ENCODE assay signal across 8 cellular contexts in genomic region chr17:42980766-42981397, GRCh38. TPM values are rescaled to one million over a fixed set of nuclear protein-coding genes. Genes with fewer than 3 reads are reported as not detected.
DNase-seq lines count a peak whose midpoint lies in the region; ATAC-seq, FAIRE-seq and TF ChIP-seq lines count a peak whose summit lies in the region.

No MANE protein-coding gene starts in this region.

- FAIRE-seq in HepG2 (lab: Jason Lieb, UNC) = no peak

- no peaks in the 10 kb centered on the region for H3K27me3 Mint-ChIP-seq in activated CD4-positive, alpha-beta T cell treated with anti-CD3 and anti-CD28 coated beads for 36 hours

- H3K27me3 ChIP-seq in HepG2 (ENCODE audit: control insufficient read depth in 1 of 2, insufficient read depth in 2 of 2, low read length in 2 of 2) = peaks cover 0 to 3% of the 10 kb centered on the region in 2 experiments; a peak in 1 of 5 replicates

- DNase-seq in GM13976 (ENCODE audit: low spot score) (peak; percentile 85), NCI-H2171 treated with DMSO at 0.1 percent for 48 hours (lab: John Stamatoyannopoulos, UW) (peak; percentile 62), cerebellum (ENCODE audit: low spot score) (peak; percentile 70), HepG2 (ENCODE audit: low spot score) (peak; percentile 55), pons (ENCODE audit: low spot score) (no peak)
- peak; percentile 87 for DNase-seq in activated CD4-positive, alpha-beta T cell treated with anti-CD3 and anti-CD28 coated beads for 36 hours
- peak; percentile 56 to 71 for DNase-seq in stimulated activated CD4-positive, alpha-beta T cell treated with anti-CD3 and anti-CD28 coated beads, Interleukin-4, amount 100 ng/mL, for 48 hours (ENCODE audit: low read depth in 2 of 2)

- POLR2A ChIA-PET in activated CD4-positive, alpha-beta T cell treated with anti-CD3 and anti-CD28 coated beads for 36 hours (lab: Charles Lee) = interaction anchor here (0.5 kb wide), 1 partner anchor 22 kb away, joined by 3 read pairs; no protein-coding TSS in a partner anchor
- POLR2A ChIA-PET in HepG2 (lab: Yijun Ruan, JAX) = interaction anchor here (0.6 to 4.3 kb wide), 4 partner anchors 17 to 183 kb away, joined by 3 to 53 read pairs (median 4); partner anchors contain the start of genes CNTD1, COA3 and RPL27

- no peak; a peak in 1 of 4 replicates for TF ChIP-seq POLR2A in HepG2 (IDR thresholded peaks at IDR 0.05; ENCODE audit: insufficient read depth in 1 of 2, low read depth in 2 of 2, low read length in 2 of 2)

- peaks cover 17% of the 10 kb centered on the region for H3K79me2 ChIP-seq in HepG2 (ENCODE audit: insufficient read depth, low read length)

- no peaks in the 10 kb centered on the region for H4K20me1 ChIP-seq in HepG2 (ENCODE audit: insufficient read depth, low read length)

- TF ChIP-seq EP300 in HepG2 (IDR thresholded peaks at IDR 0.05; ENCODE audit: low read depth in 2 of 2, low read length in 2 of 2) (no peak), HepG2 (CRISPR knock-in tag; IDR thresholded peaks at IDR 0.05; ENCODE audit: borderline replicate concordance) (no peak)

- H3K9me3 ChIP-seq in HepG2 (ENCODE audit: low read length) = no peaks in the 10 kb centered on the region

- peak; percentile 90 for TF ChIP-seq RAD21 in HepG2 (CRISPR knock-in tag; IDR thresholded peaks at IDR 0.05)

- no peaks in the 10 kb centered on the region for H3K9me3 Mint-ChIP-seq in activated CD4-positive, alpha-beta T cell treated with anti-CD3 and anti-CD28 coated beads for 36 hours (ENCODE audit: low read depth)

- CTCF ChIA-PET in activated CD4-positive, alpha-beta T cell treated with anti-CD3 and anti-CD28 coated beads for 36 hours (lab: Charles Lee) = interaction anchor here (0.6 to 2.0 kb wide), 2 partner anchors 17 to 52 kb away, joined by 3 to 5 read pairs; partner anchors contain the start of gene RPL27
- CTCF ChIA-PET in HepG2 (lab: Yijun Ruan, JAX; ENCODE audit: low intra/inter-chr PET ratio, low total read pairs) = no interaction called here

- H3K27ac Mint-ChIP-seq in activated CD4-positive, alpha-beta T cell treated with anti-CD3 and anti-CD28 coated beads for 36 hours = peak overlapping the region; percentile 96

- H3K36me3 ChIP-seq in HepG2 (replicated peaks in 1 of 2; ENCODE audit: control insufficient read depth in 1 of 2, insufficient read depth in 2 of 2, low read length in 2 of 2) = peaks cover 1 to 13% of the 10 kb centered on the region in 2 experiments; a peak in 3 of 5 replicates

- under 1% methylated on average over 45 of the region's 67 CpGs for WGBS in HepG2 (ENCODE audit: low lambda C conversion rate)

- H3K9ac ChIP-seq in HepG2 (ENCODE audit: insufficient read depth, low read depth, low read length) = peak overlapping the region; percentile 78

- TF ChIP-seq CTCF in GM13976 (IDR thresholded peaks at IDR 0.05; ENCODE audit: borderline replicate concordance, control extremely low read depth, extremely low read depth, insufficient read depth, missing control alignments) (peak; percentile 38), HepG2 (CRISPR knock-in tag; IDR thresholded peaks at IDR 0.05) (peak; percentile 72)

- H3K4me1 Mint-ChIP-seq in activated CD4-positive, alpha-beta T cell treated with anti-CD3 and anti-CD28 coated beads for 36 hours = peaks cover 32% of the 10 kb centered on the region

- H3K4me3 ChIP-seq in HepG2 (replicated peaks in 1 of 3; ENCODE audit: insufficient read depth in 1 of 3, low read depth in 2 of 3, low read length in 3 of 3) = peak overlapping the region; percentile 77 to 97 (median 91)

- peak overlapping the region; percentile 71 for H3K27ac ChIP-seq in HepG2 (ENCODE audit: extremely low read length, insufficient read depth, low read length)

- H3K36me3 Mint-ChIP-seq in activated CD4-positive, alpha-beta T cell treated with anti-CD3 and anti-CD28 coated beads for 36 hours (ENCODE audit: low read depth) = peaks cover 27% of the 10 kb centered on the region

- peak overlapping the region; percentile 99 for H3K4me3 Mint-ChIP-seq in activated CD4-positive, alpha-beta T cell treated with anti-CD3 and anti-CD28 coated beads for 36 hours

- BruUV-seq in HepG2 (replicated peaks; lab: Mats Ljungman, UMichigan) = TSS peak; percentile 78

- in situ Hi-C loops in GM13976 (cut with MboI; ENCODE audit: low sequenced_read_pairs, unreplicated experiment) = no loop called here
- in situ Hi-C loops in HepG2 (cut with HindIII; ENCODE audit: extremely low pct_ligation_motif_present, low pct_unique_long_range_greater_than_20kb) = loop anchor here (10.0 kb wide), 1 partner anchor 136 kb away; the partner anchor contains the start of gene AOC2

- H3K4me1 ChIP-seq in HepG2 (ENCODE audit: insufficient read depth, low read length) = peaks cover 44% of the 10 kb centered on the region

- no peak overlapping the region for H2AFZ ChIP-seq in HepG2 (ENCODE audit: low read length)

- ATAC-seq in HG02870 (IDR thresholded peaks at IDR 0.05; ENCODE audit: unreplicated experiment) (peak; percentile 30), HepG2 (peak; percentile 83)
- peak; percentile 87 for ATAC-seq in activated CD4-positive, alpha-beta T cell treated with anti-CD3 and anti-CD28 coated beads for 36 hours

- intact Hi-C loops in activated CD4-positive, alpha-beta T cell treated with anti-CD3 and anti-CD28 coated beads for 36 hours (cut with DNase I, micrococcal nuclease) = loop anchor here (1.0 to 5.0 kb wide), 13 partner anchors 17 to 1014 kb away; partner anchors contain the start of genes AARSD1 (in 2 of the 2), PSME3 (in 2 of the 2), RPL27 (in 2 of the 2) and BECN1 (in 1 of the 2)
- intact Hi-C loops in HepG2 (cut with micrococcal nuclease; ENCODE audit: unreplicated experiment) = loop anchor here (2.0 to 5.0 kb wide), 2 partner anchors 18 to 139 kb away; partner anchors contain the start of genes AOC2 and RPL27

- H3K4me2 ChIP-seq in HepG2 (ENCODE audit: low read depth, low read length) = peak overlapping the region; percentile 94

RNA-seq across cellular contexts. Expression of gene RUNDC1, which starts 0.5 kb away (rescaled TPM):
- 10 to 100 TPM; 12.3 to 12.5 TPM for total RNA-seq in activated CD4-positive, alpha-beta T cell treated with anti-CD3 and anti-CD28 coated beads for 36 hours
- 14.6 TPM for total RNA-seq in cerebellum
- total RNA-seq in HepG2 (2016; rRNA removed; fragmentation: Illumina TruSeq; extraction: Trizol) = 9.4 and 10.3 TPM in 2 replicates
- 0.91 and 1.2 TPM in 2 replicates for total RNA-seq in HepG2 (2016; cell fraction: cytosol; rRNA removed; fragmentation: Illumina TruSeq; extraction: Trizol; ENCODE audit: low read depth)
- total RNA-seq in HepG2 (2016; cell fraction: insoluble cytoplasmic fraction; rRNA removed; fragmentation: Illumina TruSeq; extraction: Trizol) = 8.5 and 10.4 TPM in 2 replicates
- total RNA-seq in HepG2 (2016; cell fraction: membrane; rRNA removed; fragmentation: Illumina TruSeq; extraction: Trizol) = 4.6 and 5.0 TPM in 2 replicates
- 8.3 and 10.3 TPM in 2 replicates for total RNA-seq in HepG2 (2016; cell fraction: nucleus; rRNA removed; fragmentation: Illumina TruSeq; extraction: Trizol)
- polyA plus RNA-seq in HepG2 (2011; rRNA removed) = 11.4 and 14.0 TPM in 2 replicates
- 5.1 and 5.2 TPM in 2 replicates for polyA plus RNA-seq in HepG2 (2011; cell fraction: cytosol; rRNA removed)
- 16.7 and 21.1 TPM in 2 replicates for polyA plus RNA-seq in HepG2 (2011; cell fraction: nucleus; rRNA removed)
- 6.6 and 10.4 TPM in 2 replicates for polyA plus RNA-seq in HepG2 (2012)
- polyA plus RNA-seq in HepG2 (2016; cell fraction: cytosol; fragmentation: Illumina TruSeq; extraction: Trizol; ENCODE audit: low read depth) = 0.78 and 0.85 TPM in 2 replicates
- 7.7 and 8.6 TPM in 2 replicates for polyA plus RNA-seq in HepG2 (2016; cell fraction: insoluble cytoplasmic fraction; fragmentation: Illumina TruSeq; extraction: Trizol; ENCODE audit: low read depth)
- polyA plus RNA-seq in HepG2 (2016; cell fraction: membrane; fragmentation: Illumina TruSeq; extraction: Trizol; ENCODE audit: low read depth) = 2.0 and 2.1 TPM in 2 replicates
- 11.4 and 11.5 TPM in 2 replicates for polyA plus RNA-seq in HepG2 (2016; cell fraction: nucleus; fragmentation: Illumina TruSeq; extraction: Trizol; ENCODE audit: insufficient read depth, low read depth)
- 23.4 and 27.0 TPM in 2 replicates for polyA minus RNA-seq in HepG2 (2011; rRNA and poly(A)+ RNA removed; ENCODE audit: low replicate concordance)
- polyA minus RNA-seq in HepG2 (2011; cell fraction: cytosol; rRNA and poly(A)+ RNA removed) = 5.7 and 6.1 TPM in 2 replicates
- 17.3 and 20.8 TPM in 2 replicates for polyA minus RNA-seq in HepG2 (2011; cell fraction: nucleus; rRNA and poly(A)+ RNA removed)

RNA-seq across cellular contexts. Expression of gene PTGES3L, which starts 1.0 kb away (rescaled TPM):
- total RNA-seq in activated CD4-positive, alpha-beta T cell treated with anti-CD3 and anti-CD28 coated beads for 36 hours = under 1 TPM; 0.21 to 0.90 TPM
- total RNA-seq in cerebellum (3.1 TPM), HepG2 (2016; rRNA removed; fragmentation: Illumina TruSeq; extraction: Trizol) (1.2 and 1.9 TPM in 2 replicates)
- 0.62 and 1.0 TPM in 2 replicates for total RNA-seq in HepG2 (2016; cell fraction: cytosol; rRNA removed; fragmentation: Illumina TruSeq; extraction: Trizol; ENCODE audit: low read depth)
- 1.6 and 2.6 TPM in 2 replicates for total RNA-seq in HepG2 (2016; cell fraction: insoluble cytoplasmic fraction; rRNA removed; fragmentation: Illumina TruSeq; extraction: Trizol)
- 1.2 and 1.9 TPM in 2 replicates for total RNA-seq in HepG2 (2016; cell fraction: membrane; rRNA removed; fragmentation: Illumina TruSeq; extraction: Trizol)
- total RNA-seq in HepG2 (2016; cell fraction: nucleus; rRNA removed; fragmentation: Illumina TruSeq; extraction: Trizol) = 1.1 and 2.0 TPM in 2 replicates
- polyA plus RNA-seq in HepG2 (2011; rRNA removed) = 1.9 and 2.9 TPM in 2 replicates
- 1.4 and 1.6 TPM in 2 replicates for polyA plus RNA-seq in HepG2 (2011; cell fraction: cytosol; rRNA removed)
- 5.0 and 6.2 TPM in 2 replicates for polyA plus RNA-seq in HepG2 (2011; cell fraction: nucleus; rRNA removed)
- polyA plus RNA-seq in HepG2 (2012) = 0.51 and 0.63 TPM in 2 replicates
- 0.75 and 0.95 TPM in 2 replicates for polyA plus RNA-seq in HepG2 (2016; cell fraction: cytosol; fragmentation: Illumina TruSeq; extraction: Trizol; ENCODE audit: low read depth)
- polyA plus RNA-seq in HepG2 (2016; cell fraction: insoluble cytoplasmic fraction; fragmentation: Illumina TruSeq; extraction: Trizol; ENCODE audit: low read depth) = 3.0 and 3.4 TPM in 2 replicates
- polyA plus RNA-seq in HepG2 (2016; cell fraction: membrane; fragmentation: Illumina TruSeq; extraction: Trizol; ENCODE audit: low read depth) = 1.5 TPM in 2 replicates
- 4.8 and 5.2 TPM in 2 replicates for polyA plus RNA-seq in HepG2 (2016; cell fraction: nucleus; fragmentation: Illumina TruSeq; extraction: Trizol; ENCODE audit: insufficient read depth, low read depth)
- polyA minus RNA-seq in HepG2 (2011; rRNA and poly(A)+ RNA removed; ENCODE audit: low replicate concordance) = 3.2 and 8.2 TPM in 2 replicates
- polyA minus RNA-seq in HepG2 (2011; cell fraction: cytosol; rRNA and poly(A)+ RNA removed) = 0.89 and 1.3 TPM in 2 replicates
- polyA minus RNA-seq in HepG2 (2011; cell fraction: nucleus; rRNA and poly(A)+ RNA removed) = 8.2 and 11.1 TPM in 2 replicates

RNA-seq across cellular contexts. Expression of gene AARSD1, which starts 16.6 kb away (rescaled TPM):
- 10 to 100 TPM; 40.8 to 58.6 TPM for total RNA-seq in activated CD4-positive, alpha-beta T cell treated with anti-CD3 and anti-CD28 coated beads for 36 hours
- 19.3 TPM for total RNA-seq in cerebellum
- total RNA-seq in HepG2 (2016; rRNA removed; fragmentation: Illumina TruSeq; extraction: Trizol) = 24.7 and 29.8 TPM in 2 replicates
- total RNA-seq in HepG2 (2016; cell fraction: cytosol; rRNA removed; fragmentation: Illumina TruSeq; extraction: Trizol; ENCODE audit: low read depth) = 9.4 and 10.6 TPM in 2 replicates
- total RNA-seq in HepG2 (2016; cell fraction: insoluble cytoplasmic fraction; rRNA removed; fragmentation: Illumina TruSeq; extraction: Trizol) = 28.7 and 29.4 TPM in 2 replicates
- total RNA-seq in HepG2 (2016; cell fraction: membrane; rRNA removed; fragmentation: Illumina TruSeq; extraction: Trizol) = 7.7 and 9.0 TPM in 2 replicates
- total RNA-seq in HepG2 (2016; cell fraction: nucleus; rRNA removed; fragmentation: Illumina TruSeq; extraction: Trizol) = 21.2 and 23.9 TPM in 2 replicates
- polyA plus RNA-seq in HepG2 (2011; rRNA removed) = 25.6 and 29.3 TPM in 2 replicates
- polyA plus RNA-seq in HepG2 (2011; cell fraction: cytosol; rRNA removed) = 19.5 and 22.2 TPM in 2 replicates
- 47.0 and 47.5 TPM in 2 replicates for polyA plus RNA-seq in HepG2 (2011; cell fraction: nucleus; rRNA removed)
- 15.6 and 19.8 TPM in 2 replicates for polyA plus RNA-seq in HepG2 (2012)
- 5.1 and 7.5 TPM in 2 replicates for polyA plus RNA-seq in HepG2 (2016; cell fraction: cytosol; fragmentation: Illumina TruSeq; extraction: Trizol; ENCODE audit: low read depth)
- 27.4 and 31.1 TPM in 2 replicates for polyA plus RNA-seq in HepG2 (2016; cell fraction: insoluble cytoplasmic fraction; fragmentation: Illumina TruSeq; extraction: Trizol; ENCODE audit: low read depth)
- polyA plus RNA-seq in HepG2 (2016; cell fraction: membrane; fragmentation: Illumina TruSeq; extraction: Trizol; ENCODE audit: low read depth) = 6.9 and 8.4 TPM in 2 replicates
- 69.0 and 74.3 TPM in 2 replicates for polyA plus RNA-seq in HepG2 (2016; cell fraction: nucleus; fragmentation: Illumina TruSeq; extraction: Trizol; ENCODE audit: insufficient read depth, low read depth)
- 10.1 and 60.9 TPM in 2 replicates for polyA minus RNA-seq in HepG2 (2011; rRNA and poly(A)+ RNA removed; ENCODE audit: low replicate concordance)
- polyA minus RNA-seq in HepG2 (2011; cell fraction: cytosol; rRNA and poly(A)+ RNA removed) = 3.8 and 6.1 TPM in 2 replicates
- polyA minus RNA-seq in HepG2 (2011; cell fraction: nucleus; rRNA and poly(A)+ RNA removed) = 25.8 and 45.0 TPM in 2 replicates

RNA-seq across cellular contexts. Expression of gene RPL27, which starts 17.3 kb away (rescaled TPM):
- total RNA-seq in activated CD4-positive, alpha-beta T cell treated with anti-CD3 and anti-CD28 coated beads for 36 hours = 1,000 to 10,000 TPM; 1,703 to 2,161 TPM
- total RNA-seq in cerebellum (484 TPM), HepG2 (2016; rRNA removed; fragmentation: Illumina TruSeq; extraction: Trizol) (1,585 and 1,854 TPM in 2 replicates)
- 2,474 and 2,700 TPM in 2 replicates for total RNA-seq in HepG2 (2016; cell fraction: cytosol; rRNA removed; fragmentation: Illumina TruSeq; extraction: Trizol; ENCODE audit: low read depth)
- 1,612 and 2,027 TPM in 2 replicates for total RNA-seq in HepG2 (2016; cell fraction: insoluble cytoplasmic fraction; rRNA removed; fragmentation: Illumina TruSeq; extraction: Trizol)
- total RNA-seq in HepG2 (2016; cell fraction: membrane; rRNA removed; fragmentation: Illumina TruSeq; extraction: Trizol) = 3,431 and 3,586 TPM in 2 replicates
- total RNA-seq in HepG2 (2016; cell fraction: nucleus; rRNA removed; fragmentation: Illumina TruSeq; extraction: Trizol) = 594 and 641 TPM in 2 replicates
- 5,537 and 5,840 TPM in 2 replicates for polyA plus RNA-seq in HepG2 (2011; rRNA removed)
- 5,862 and 7,129 TPM in 2 replicates for polyA plus RNA-seq in HepG2 (2011; cell fraction: cytosol; rRNA removed)
- 1,636 and 1,825 TPM in 2 replicates for polyA plus RNA-seq in HepG2 (2011; cell fraction: nucleus; rRNA removed)
- polyA plus RNA-seq in HepG2 (2012) = 3,706 and 5,933 TPM in 2 replicates
- 4,996 and 5,283 TPM in 2 replicates for polyA plus RNA-seq in HepG2 (2016; cell fraction: cytosol; fragmentation: Illumina TruSeq; extraction: Trizol; ENCODE audit: low read depth)
- 3,163 and 3,539 TPM in 2 replicates for polyA plus RNA-seq in HepG2 (2016; cell fraction: insoluble cytoplasmic fraction; fragmentation: Illumina TruSeq; extraction: Trizol; ENCODE audit: low read depth)
- polyA plus RNA-seq in HepG2 (2016; cell fraction: membrane; fragmentation: Illumina TruSeq; extraction: Trizol; ENCODE audit: low read depth) = 5,583 and 6,010 TPM in 2 replicates
- 1,621 and 1,722 TPM in 2 replicates for polyA plus RNA-seq in HepG2 (2016; cell fraction: nucleus; fragmentation: Illumina TruSeq; extraction: Trizol; ENCODE audit: insufficient read depth, low read depth)
- polyA minus RNA-seq in HepG2 (2011; rRNA and poly(A)+ RNA removed; ENCODE audit: low replicate concordance) = 2,855 and 3,130 TPM in 2 replicates
- 813 and 904 TPM in 2 replicates for polyA minus RNA-seq in HepG2 (2011; cell fraction: cytosol; rRNA and poly(A)+ RNA removed)
- polyA minus RNA-seq in HepG2 (2011; cell fraction: nucleus; rRNA and poly(A)+ RNA removed) = 526 and 829 TPM in 2 replicates

RNA-seq across cellular contexts. Expression of gene IFI35, which starts 25.7 kb away (rescaled TPM):
- 10 to 100 TPM; 65.3 to 68.1 TPM for total RNA-seq in activated CD4-positive, alpha-beta T cell treated with anti-CD3 and anti-CD28 coated beads for 36 hours
- total RNA-seq in cerebellum (2.0 TPM), HepG2 (2016; rRNA removed; fragmentation: Illumina TruSeq; extraction: Trizol) (38.1 and 40.2 TPM in 2 replicates)
- total RNA-seq in HepG2 (2016; cell fraction: cytosol; rRNA removed; fragmentation: Illumina TruSeq; extraction: Trizol; ENCODE audit: low read depth) = 15.0 and 17.1 TPM in 2 replicates
- total RNA-seq in HepG2 (2016; cell fraction: insoluble cytoplasmic fraction; rRNA removed; fragmentation: Illumina TruSeq; extraction: Trizol) = 40.0 and 42.7 TPM in 2 replicates
- total RNA-seq in HepG2 (2016; cell fraction: membrane; rRNA removed; fragmentation: Illumina TruSeq; extraction: Trizol) = 17.3 and 20.7 TPM in 2 replicates
- total RNA-seq in HepG2 (2016; cell fraction: nucleus; rRNA removed; fragmentation: Illumina TruSeq; extraction: Trizol) = 20.1 and 24.5 TPM in 2 replicates
- polyA plus RNA-seq in HepG2 (2011; rRNA removed) = 28.9 and 33.5 TPM in 2 replicates
- polyA plus RNA-seq in HepG2 (2011; cell fraction: cytosol; rRNA removed) = 41.0 and 41.7 TPM in 2 replicates
- 39.4 and 53.8 TPM in 2 replicates for polyA plus RNA-seq in HepG2 (2011; cell fraction: nucleus; rRNA removed)
- polyA plus RNA-seq in HepG2 (2012) = 15.3 and 21.4 TPM in 2 replicates
- 8.4 and 11.2 TPM in 2 replicates for polyA plus RNA-seq in HepG2 (2016; cell fraction: cytosol; fragmentation: Illumina TruSeq; extraction: Trizol; ENCODE audit: low read depth)
- 41.9 and 42.2 TPM in 2 replicates for polyA plus RNA-seq in HepG2 (2016; cell fraction: insoluble cytoplasmic fraction; fragmentation: Illumina TruSeq; extraction: Trizol; ENCODE audit: low read depth)
- polyA plus RNA-seq in HepG2 (2016; cell fraction: membrane; fragmentation: Illumina TruSeq; extraction: Trizol; ENCODE audit: low read depth) = 15.1 and 18.7 TPM in 2 replicates
- 35.2 and 38.8 TPM in 2 replicates for polyA plus RNA-seq in HepG2 (2016; cell fraction: nucleus; fragmentation: Illumina TruSeq; extraction: Trizol; ENCODE audit: insufficient read depth, low read depth)
- 35.6 and 37.0 TPM in 2 replicates for polyA minus RNA-seq in HepG2 (2011; rRNA and poly(A)+ RNA removed; ENCODE audit: low replicate concordance)
- 6.3 and 8.2 TPM in 2 replicates for polyA minus RNA-seq in HepG2 (2011; cell fraction: cytosol; rRNA and poly(A)+ RNA removed)
- polyA minus RNA-seq in HepG2 (2011; cell fraction: nucleus; rRNA and poly(A)+ RNA removed) = 12.6 and 20.0 TPM in 2 replicates

Comparison
In these comparisons a context has a peak if more than half of its experiments do, and no peak if none do; other contexts are left out.
1. ATAC-seq: peak in every context shown above with its lines; median percentile 87 in activated CD4-positive, alpha-beta T cell treated with anti-CD3 and anti-CD28 coated beads for 36 hours; 83 in HepG2; 30 in HG02870.